ENCODE assay signal across 29 cellular contexts in genomic region chr6:156715839-156716238, GRCh38.
"Had no signal": no experiment of that assay in that cellular context is flagged by ENCODE, and none has a peak within 500 bp of the region (broad histone marks: within the 10 kb centered on the region; RNA-seq: fewer than 3 reads in every experiment).

No MANE protein-coding gene starts in this region.

- H3K27me3 Mint-ChIP-seq: naive B cell had no signal

- H3K27me3 ChIP-seq: left lung, neural progenitor cell, right atrium auricular region, right lobe of liver, suprapubic skin, tibial artery, upper lobe of right lung had no signal

- H3K9me3 ChIP-seq: left lung, neutrophil, right atrium auricular region, right lobe of liver, suprapubic skin, thoracic aorta, tibial artery, upper lobe of right lung had no signal

- H3K9me3 Mint-ChIP-seq: immature natural killer cell; mesothelial cell of epicardium; naive B cell; natural killer cell; nephron progenitor cell; neural progenitor cell; stimulated activated naive CD8-positive, alpha-beta T cell treated with anti-CD3 and anti-CD28 coated beads, Interleukin-15, Interleukin-2, amounts not matched to agents 100 ng/mL and 50 ng/mL, for 24 hours had no signal

- H3K36me3 ChIP-seq: left lung, neural progenitor cell, neutrophil, right atrium auricular region, right lobe of liver, suprapubic skin, thoracic aorta, tibial artery, upper lobe of right lung had no signal

- H3K36me3 Mint-ChIP-seq: immature natural killer cell, mesothelial cell of epicardium, naive B cell, natural killer cell, neural progenitor cell had no signal

- H3K27ac ChIP-seq: left lung, neural progenitor cell, neutrophil, parathyroid adenoma, right atrium auricular region, right lobe of liver, suprapubic skin, thoracic aorta, tibial artery, upper lobe of right lung had no signal

- DNase-seq: hypothalamus; immature natural killer cell; kidney; left colon; left lung; mesendoderm; naive B cell; natural killer cell; nephron progenitor cell; occipital lobe; right lobe of liver; stimulated activated CD4-positive, alpha-beta T cell treated with anti-CD3 and anti-CD28 coated beads, Interleukin-12 subunit alpha, Interleukin-12 subunit beta, amount 100 ng/mL, for 4 hours; stimulated activated CD4-positive, alpha-beta T cell treated with anti-CD3 and anti-CD28 coated beads, Interleukin-15, amount 100 ng/mL, for 24 hours; stimulated activated CD4-positive, alpha-beta T cell treated with anti-CD3 and anti-CD28 coated beads, Interleukin-2, amount 100 ng/mL, for 24 hours; stimulated activated CD4-positive, alpha-beta T cell treated with anti-CD3 and anti-CD28 coated beads, Interleukin-4, amount 100 ng/mL, for 1 hour; stimulated activated naive CD4-positive, alpha-beta T cell; tibial artery; upper lobe of right lung had no signal

- H3K4me3 Mint-ChIP-seq: immature natural killer cell; mesothelial cell of epicardium; natural killer cell; nephron progenitor cell; neural progenitor cell; stimulated activated naive CD8-positive, alpha-beta T cell treated with anti-CD3 and anti-CD28 coated beads, Interleukin-15, Interleukin-2, amounts not matched to agents 100 ng/mL and 50 ng/mL, for 24 hours had no signal

- H3K4me3 ChIP-seq: left lung, lung, neural progenitor cell, right atrium auricular region, right lobe of liver, suprapubic skin, thoracic aorta, tibial artery, upper lobe of right lung had no signal

- ATAC-seq: left colon, left lung, natural killer cell, right lobe of liver, upper lobe of right lung had no signal

- FAIRE-seq: islet of Langerhans, kidney, urothelium cell line had no signal

- H3K27ac Mint-ChIP-seq: immature natural killer cell; mesothelial cell of epicardium; naive B cell; natural killer cell; nephron progenitor cell; neural progenitor cell; stimulated activated naive CD8-positive, alpha-beta T cell treated with anti-CD3 and anti-CD28 coated beads, Interleukin-15, Interleukin-2, amounts not matched to agents 100 ng/mL and 50 ng/mL, for 24 hours had no signal
